Comparison of ENCODE assay signal across 2 cellular contexts in the genomic region with DNA sequence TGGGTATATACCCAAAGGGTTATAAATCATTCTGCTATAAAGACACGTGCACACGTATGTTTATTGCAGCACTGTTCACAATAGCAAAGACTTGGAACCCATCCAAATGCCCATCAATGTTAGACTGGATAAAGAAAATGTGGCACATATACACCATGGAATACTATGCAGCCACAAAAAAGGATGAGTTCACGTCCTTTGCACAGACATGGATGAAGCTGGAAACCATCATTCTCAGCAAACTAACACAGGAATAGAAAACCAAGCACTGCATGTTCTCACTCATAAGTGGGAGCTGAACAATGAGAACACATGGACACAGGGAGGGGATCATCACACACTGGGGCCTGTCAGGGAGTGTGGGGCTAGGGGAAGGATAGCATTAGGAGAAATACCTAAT. TPM values are rescaled to one million over a fixed set of nuclear protein-coding genes. Genes with fewer than 3 reads are reported as not detected.
"Had no signal": no experiment of that assay in that cellular context is flagged by ENCODE, and none has a peak within 500 bp of the region (broad histone marks: within the 10 kb centered on the region; RNA-seq: fewer than 3 reads in every experiment).

No MANE protein-coding gene starts in this region.

RNA-seq across cellular contexts. Expression of a gene that starts 47.4 kb away (rescaled TPM):
- total RNA-seq: suprapubic skin, temporal lobe had no signal
